11 cellular contexts compared by ENCODE assay signal in the genomic region with DNA sequence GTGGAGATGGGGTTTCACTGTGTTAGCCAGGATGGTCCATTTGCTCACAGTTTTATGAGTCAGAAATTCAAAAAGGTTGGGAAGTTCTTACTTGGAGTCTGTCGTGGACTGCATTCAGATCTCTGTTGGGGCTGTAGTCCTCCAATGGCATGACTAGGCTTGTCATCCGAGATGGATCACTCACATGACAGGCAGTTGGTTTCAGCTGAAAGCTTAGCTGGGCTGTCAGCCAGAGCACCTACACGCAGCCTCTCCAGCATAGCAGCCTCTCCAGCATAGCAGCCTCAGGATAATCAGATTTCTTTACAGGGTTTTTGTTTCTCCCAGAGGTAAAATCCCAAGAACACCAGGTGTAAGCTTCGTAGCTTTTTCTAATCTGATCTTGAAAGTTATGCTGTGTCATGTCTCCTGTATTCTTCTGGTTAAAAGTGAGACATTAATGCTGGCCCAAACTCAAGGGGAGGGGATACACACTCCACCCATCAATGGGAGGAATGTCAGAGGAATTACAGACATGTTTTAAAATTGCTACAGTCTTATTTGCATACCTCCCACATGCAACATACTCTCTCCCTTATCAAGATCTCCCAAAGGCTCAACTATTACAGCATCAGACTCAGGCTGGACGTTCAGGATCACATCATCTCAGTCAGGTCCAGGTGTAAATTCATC. TPM values are rescaled to one million over a fixed set of nuclear protein-coding genes. Genes with fewer than 3 reads are reported as not detected.
DNase-seq lines count a peak whose midpoint lies in the region; ATAC-seq and TF ChIP-seq lines count a peak whose summit lies in the region.
"Had no signal": no experiment of that assay in that cellular context is flagged by ENCODE, and none has a peak within 500 bp of the region (broad histone marks: within the 10 kb centered on the region; RNA-seq: fewer than 3 reads in every experiment).

No MANE protein-coding gene starts in this region.

- ATAC-seq in SK-N-SH treated with all-trans-retinoic acid at 6 μM for 48 hours (peak; percentile 85), HG03159 (IDR thresholded peaks at IDR 0.05; ENCODE audit: unreplicated experiment) (no peak)
- ATAC-seq: T-helper 17 cell had no signal

- no peak overlapping the region for H3K4me3 Mint-ChIP-seq in nephron progenitor cell
- H3K4me3 Mint-ChIP-seq: T-helper 17 cell had no signal

- no peak overlapping the region for H3K27ac Mint-ChIP-seq in nephron progenitor cell
- H3K27ac Mint-ChIP-seq: T-helper 17 cell had no signal

- peaks cover 10% of the 10 kb centered on the region for H3K9me3 Mint-ChIP-seq in nephron progenitor cell

- H3K27me3 ChIP-seq in A673 (replicated peaks; ENCODE audit: insufficient read depth, low read depth, low read length, poor library complexity): no peaks in the 10 kb centered on the region

- BruUV-seq in A673 (replicated peaks; lab: Mats Ljungman, UMichigan): no TSS peak

- intact Hi-C loops in A673 (cut with micrococcal nuclease; ENCODE audit: unreplicated experiment): no loop called here

- peaks cover 4% of the 10 kb centered on the region for H3K27me3 Mint-ChIP-seq in nephron progenitor cell (ENCODE audit: low read depth, poor library complexity)
- H3K27me3 Mint-ChIP-seq: T-helper 17 cell had no signal

- no peaks in the 10 kb centered on the region for H3K36me3 ChIP-seq in A673 (ENCODE audit: insufficient read depth, low read length, poor library complexity, severe bottlenecking)

- H3K4me3 ChIP-seq in A673 (ENCODE audit: low read depth, low read length, poor library complexity, severe bottlenecking): no peak overlapping the region

- CTCF ChIA-PET in A673 (lab: Charles Lee): no interaction called here

- no peaks in the 10 kb centered on the region for H3K4me1 ChIP-seq in A673 (ENCODE audit: insufficient read depth, low read length, poor library complexity, severe bottlenecking)

- H3K4me1 Mint-ChIP-seq in nephron progenitor cell: peaks cover 18% of the 10 kb centered on the region
- H3K4me1 Mint-ChIP-seq: T-helper 17 cell had no signal

- TF ChIP-seq CTCF in A673 (conservative IDR thresholded peaks at IDR 0.05; ENCODE audit: low read depth, low read length): no peak
- TF ChIP-seq CTCF in nephron progenitor cell (IDR thresholded peaks at IDR 0.05): no peak

- no peaks in the 10 kb centered on the region for H3K9me3 ChIP-seq in A673 (ENCODE audit: low read depth, low read length, poor library complexity, severe bottlenecking)

- no peak overlapping the region for H3K27ac ChIP-seq in A673 (ENCODE audit: low read depth, low read length, poor library complexity, severe bottlenecking)

- POLR2A ChIA-PET in A673 (lab: Charles Lee; ENCODE audit: low non-redundant PET): no interaction called here

- DNase-seq in A673 (ENCODE audit: low spot score) (peak; percentile 34), LHCN-M2 (ENCODE audit: low read depth) (peak; percentile 24), iris pigment epithelial cell (ENCODE audit: low read depth) (peak; percentile 64), SKM-1 (lab: John Stamatoyannopoulos, UW; ENCODE audit: unreplicated experiment) (no peak), nephron progenitor cell (no peak), NCI-H146 treated with DMSO at 0.1 percent for 48 hours (lab: John Stamatoyannopoulos, UW; ENCODE audit: unreplicated experiment) (no peak)
- DNase-seq: activated effector memory CD4-positive, alpha-beta T cell treated with Interleukin-2 at 50 U/mL for 16 hours; Kasumi-1; T-helper 17 cell had no signal

- no peaks in the 10 kb centered on the region for H3K36me3 Mint-ChIP-seq in nephron progenitor cell (ENCODE audit: low read depth)

TF ChIP-seq in SK-N-SH treated with all-trans-retinoic acid at 6 μM for 48 hours, 23 proteins besides CTCF, POLR2A, EP300 and RAD21:
- TF ChIP-seq ZNF70 (CRISPR knock-in tag; IDR thresholded peaks at IDR 0.05) (no peak), ARNTL (CRISPR knock-in tag; IDR thresholded peaks at IDR 0.05; ENCODE audit: borderline replicate concordance, low read depth) (no peak), ZC3H10 (CRISPR knock-in tag; IDR thresholded peaks at IDR 0.05) (no peak)

RNA-seq across cellular contexts. Expression of gene SOD3, which starts 31.6 kb away (rescaled TPM):
- total RNA-seq in A673 (2021) (not detected in 2 replicates), LHCN-M2 (2014; rRNA removed) (not detected in 2 replicates)
- 0.32 TPM for polyA plus RNA-seq in LHCN-M2 (2012)
- total RNA-seq: T-helper 17 cell had no signal

Comparison
In these comparisons a context has a peak if more than half of its experiments do, and no peak if none do; other contexts are left out.
1. DNase-seq: peak in A673 (single experiment), LHCN-M2 (single experiment) and iris pigment epithelial cell (single experiment); none in SKM-1 (single experiment), nephron progenitor cell (single experiment) and NCI-H146 treated with DMSO at 0.1 percent for 48 hours (single experiment).